22 cellular contexts compared by ENCODE assay signal in the genomic region with DNA sequence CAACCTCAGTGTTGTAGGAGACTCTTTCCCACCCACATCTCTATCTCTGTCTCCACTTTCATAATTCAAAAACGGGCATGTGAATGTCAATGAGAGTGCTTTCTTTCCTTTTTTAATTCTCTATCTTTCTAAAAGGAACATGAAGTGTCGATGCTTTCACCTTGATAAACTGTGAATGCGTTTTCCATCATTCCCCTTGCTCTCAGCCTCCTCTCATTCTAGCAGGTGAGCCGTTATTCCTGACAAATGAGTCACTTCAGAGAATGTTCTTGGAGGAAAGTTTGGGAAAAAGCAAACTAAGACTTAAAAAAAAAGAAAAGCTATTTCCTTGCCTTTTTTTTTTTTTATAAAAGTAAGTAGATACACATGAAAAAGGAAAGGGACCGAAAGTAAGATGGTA.
"Had no signal": no experiment of that assay in that cellular context is flagged by ENCODE, and none has a peak within 500 bp of the region (broad histone marks: within the 10 kb centered on the region; RNA-seq: fewer than 3 reads in every experiment).

No MANE protein-coding gene starts in this region.

- H3K27me3 ChIP-seq: colonic mucosa, gastrocnemius medialis, heart right ventricle, left lung had no signal

- H3K9me3 ChIP-seq: colonic mucosa, esophagus squamous epithelium, mucosa of descending colon had no signal

- H3K36me3 ChIP-seq: colonic mucosa, esophagus squamous epithelium, gastrocnemius medialis, heart right ventricle, left lung, lower lobe of right lung had no signal

- H3K27ac ChIP-seq: colonic mucosa, epithelial cell of prostate, esophagus squamous epithelium, gastrocnemius medialis, heart right ventricle, left lung, lower lobe of right lung had no signal

- DNase-seq: colonic mucosa; cortex of kidney; effector CD8-positive, alpha-beta T cell; effector memory CD8-positive, alpha-beta T cell; endodermal cell; erythroblast; esophagus squamous epithelium; foreskin fibroblast; foreskin melanocyte; gastrocnemius medialis; glutamatergic neuron; heart right ventricle; hippocampal formation; left cardiac atrium; left lung; left ventricle myocardium superior; lower lobe of right lung; mesenchymal stem cell; mucosa of descending colon; naive B cell had no signal

- ATAC-seq: effector memory CD8-positive, alpha-beta T cell; esophagus mucosa; gastrocnemius medialis; heart right ventricle; left cardiac atrium; left lung; left ventricle myocardium superior; lower lobe of right lung; mucosa of descending colon had no signal

- H3K4me3 ChIP-seq: colonic mucosa, esophagus squamous epithelium, gastrocnemius medialis, heart right ventricle, left lung, lower lobe of right lung, mucosa of descending colon had no signal

- H3K4me1 ChIP-seq: colonic mucosa, esophagus squamous epithelium, gastrocnemius medialis, heart right ventricle, left lung, lower lobe of right lung had no signal
